In the genomic region with DNA sequence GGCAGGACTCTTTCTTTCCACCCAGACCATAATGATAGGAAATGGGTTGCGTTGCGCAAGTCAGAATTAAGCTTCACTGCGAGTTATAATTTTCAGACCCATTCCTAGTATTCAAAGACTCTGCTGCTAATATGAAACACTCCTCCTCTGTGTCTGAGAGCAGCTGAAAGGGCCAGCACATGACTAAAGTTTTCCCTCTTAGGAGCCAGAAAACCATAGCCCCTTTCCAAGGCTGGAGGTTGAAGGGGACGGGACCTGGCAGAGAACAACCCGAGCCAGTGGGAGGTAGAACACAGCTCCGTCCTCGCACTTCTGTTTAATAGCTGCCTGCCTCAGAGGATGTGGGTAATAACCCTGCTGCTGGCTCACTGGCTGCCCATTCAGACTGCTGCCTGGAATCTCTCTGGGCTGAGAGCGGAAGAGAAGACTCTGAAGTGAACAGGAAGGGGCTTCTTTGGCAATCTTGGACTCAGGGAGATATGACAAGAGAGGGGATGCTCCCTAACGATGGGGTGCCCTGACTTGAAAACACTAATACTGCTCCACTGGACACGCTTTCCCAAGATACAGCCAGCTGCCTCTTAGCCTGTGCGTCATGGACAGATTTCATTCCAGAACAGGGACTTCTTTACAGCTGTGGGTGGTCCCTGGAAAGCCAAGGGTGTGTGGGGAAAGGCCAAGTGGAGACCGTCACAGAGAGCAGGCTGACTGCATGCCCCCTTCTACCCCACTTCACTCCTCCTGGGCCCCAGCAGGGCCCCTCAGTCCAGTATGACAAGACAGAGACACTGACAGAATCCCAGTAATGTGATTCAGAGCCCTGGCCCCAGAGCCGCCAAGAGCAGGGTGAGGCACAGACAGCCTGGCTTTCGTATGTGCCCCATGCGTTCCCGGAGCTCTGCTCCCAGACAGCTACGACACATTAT, we compare ENCODE assay signal across 14 cellular contexts.
DNase-seq lines count a peak whose midpoint lies in the region; ATAC-seq and TF ChIP-seq lines count a peak whose summit lies in the region.
"Had no signal": no experiment of that assay in that cellular context is flagged by ENCODE, and none has a peak within 500 bp of the region (broad histone marks: within the 10 kb centered on the region; RNA-seq: fewer than 3 reads in every experiment).

No MANE protein-coding gene starts in this region.

- no peak overlapping the region for H3K4me3 ChIP-seq in astrocyte of the cerebellum (ENCODE audit: low read depth, low read length)
- H3K4me3 ChIP-seq in heart right ventricle = no peak overlapping the region
- no peak overlapping the region for H3K4me3 ChIP-seq in rectal smooth muscle tissue (ENCODE audit: low read length)

- peak; percentile 48 for DNase-seq in AG20443 (ENCODE audit: low spot score)
- peak; percentile 56 for DNase-seq in astrocyte of the cerebellum (ENCODE audit: low read depth)
- DNase-seq in heart right ventricle = peak in 1 of 2 donors; percentile 65
- DNase-seq in CD1c-positive myeloid dendritic cell (ENCODE audit: extremely low spot score) = no peak
- DNase-seq in cortex of kidney (lab: John Stamatoyannopoulos, UW) = no peak
- no peak for DNase-seq in NCI-H1417 treated with DMSO at 0.1 percent for 48 hours (lab: John Stamatoyannopoulos, UW)
- DNase-seq: ACHN; activated CD4-positive, alpha-beta T cell treated with anti-CD3 and anti-CD28 coated beads, Interleukin-2, amount 10 ng/mL, durations not matched to agents 24 days and 14 days; DND-41; MM.1S; NCI-H748 treated with DMSO at 0.1 percent for 48 hours; stimulated activated naive CD4-positive, alpha-beta T cell treated with Interleukin-2 at 50 U/mL for 16 hours had no signal

- no peak overlapping the region for H3K9ac ChIP-seq in rectal smooth muscle tissue (ENCODE audit: low read length)

- 68 to 75% methylated on average over 17 of the region's 17 CpGs for WGBS in heart right ventricle, 2 donors

- TF ChIP-seq CTCF in astrocyte of the cerebellum (IDR thresholded peaks at IDR 0.05; ENCODE audit: low read depth, low read length, missing control alignments) (no peak), heart right ventricle (IDR thresholded peaks at IDR 0.05) (no peak)

- in situ Hi-C loops in astrocyte of the cerebellum (cut with HindIII; ENCODE audit: low sequenced_read_pairs) = no loop called here

- ATAC-seq in heart right ventricle (peak; percentile 72 to 87 (median 82)), GM19328 (IDR thresholded peaks at IDR 0.05; ENCODE audit: unreplicated experiment) (no peak)

- peaks cover 0 to 31% (median 12%) of the 10 kb centered on the region in 9 donors for H3K4me1 ChIP-seq in heart right ventricle
- H3K4me1 ChIP-seq in rectal smooth muscle tissue (ENCODE audit: control insufficient read depth, insufficient read depth, low read length) = no peaks in the 10 kb centered on the region

- intact Hi-C loops in heart right ventricle (cut with DNase I) = loop anchor here in 1 of 10 donors (1.0 kb wide), 1 partner anchor 30 kb away; no protein-coding TSS in a partner anchor

- no peaks in the 10 kb centered on the region for H3K36me3 ChIP-seq in heart right ventricle
- H3K36me3 ChIP-seq in rectal smooth muscle tissue (ENCODE audit: control insufficient read depth, insufficient read depth, low read length) = no peaks in the 10 kb centered on the region

- H3K27me3 ChIP-seq in heart right ventricle (no peaks in the 10 kb centered on the region), rectal smooth muscle tissue (ENCODE audit: control insufficient read depth, insufficient read depth, low read length) (no peaks in the 10 kb centered on the region)

- H3K9me3 ChIP-seq in heart right ventricle = no peaks in the 10 kb centered on the region

- H3K27ac ChIP-seq in heart right ventricle (peak overlapping the region; percentile 47 to 83 (median 74)), rectal smooth muscle tissue (ENCODE audit: low read depth, low read length) (peak overlapping the region; percentile 34)

Comparison
In these comparisons a context has a peak if more than half of its experiments do, and no peak if none do; other contexts are left out.
1. DNase-seq: peak in AG20443 (single experiment) and astrocyte of the cerebellum (single experiment); none in CD1c-positive myeloid dendritic cell (single experiment), cortex of kidney (single experiment) and NCI-H1417 treated with DMSO at 0.1 percent for 48 hours (single experiment).